12 cellular contexts compared by ENCODE assay signal in the genomic region with DNA sequence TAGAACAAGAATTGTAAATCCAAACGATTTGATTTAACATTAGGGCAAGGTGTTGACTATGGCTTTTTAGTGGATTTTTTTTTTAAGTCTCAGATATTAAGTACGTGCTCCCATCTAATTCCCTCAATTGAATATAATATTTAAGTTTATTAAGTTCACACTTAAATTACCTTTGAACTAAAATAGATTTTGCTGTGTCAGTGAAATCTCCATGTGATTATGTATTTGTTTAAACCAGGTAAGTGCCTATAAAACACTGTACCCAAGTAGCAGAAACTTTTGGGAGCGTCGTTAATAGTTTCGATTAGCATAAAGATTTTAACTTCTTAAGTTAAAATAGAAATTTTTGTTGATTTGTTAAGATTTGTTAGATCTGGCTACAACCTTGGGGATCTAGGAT. TPM values are rescaled to one million over a fixed set of nuclear protein-coding genes. Genes with fewer than 3 reads are reported as not detected.
A peak's percentile ranks its signal among the peaks of the same experiment; 100 is the strongest.
DNase-seq lines count a peak whose midpoint lies in the region; ATAC-seq and TF ChIP-seq lines count a peak whose summit lies in the region.
"Had no signal": no experiment of that assay in that cellular context is flagged by ENCODE, and none has a peak within 500 bp of the region (broad histone marks: within the 10 kb centered on the region; RNA-seq: fewer than 3 reads in every experiment).

No MANE protein-coding gene starts in this region.

- H3K9me3 ChIP-seq in left ventricle myocardium inferior (replicated peaks) (no peaks in the 10 kb centered on the region), heart right ventricle (no peaks in the 10 kb centered on the region), vagina (no peaks in the 10 kb centered on the region)
- H3K9me3 ChIP-seq: mucosa of descending colon had no signal

- no peak for TF ChIP-seq POLR2A in vagina (IDR thresholded peaks at IDR 0.05)

- ATAC-seq in heart right ventricle, result no peak
- ATAC-seq in activated naive CD8-positive, alpha-beta T cell treated with anti-CD3 and anti-CD28 coated beads, Interleukin-2, amount 50 U/mL, for 24 hours, result no peak
- ATAC-seq: mucosa of descending colon had no signal

- TF ChIP-seq CTCF in left ventricle myocardium inferior (IDR thresholded peaks at IDR 0.05; ENCODE audit: borderline replicate concordance), result no peak
- TF ChIP-seq CTCF in heart right ventricle (IDR thresholded peaks at IDR 0.05), result no peak
- TF ChIP-seq CTCF in mesothelial cell of epicardium (IDR thresholded peaks at IDR 0.05; ENCODE audit: unreplicated experiment), result no peak
- no peak for TF ChIP-seq CTCF in vagina (IDR thresholded peaks at IDR 0.05)

- H3K4me3 Mint-ChIP-seq in activated naive CD8-positive, alpha-beta T cell treated with anti-CD3 and anti-CD28 coated beads, Interleukin-2, amount 50 U/mL, for 24 hours, result peak overlapping the region; percentile 95
- peak overlapping the region; percentile 95 for H3K4me3 Mint-ChIP-seq in mesothelial cell of epicardium

- H3K27me3 Mint-ChIP-seq in activated naive CD8-positive, alpha-beta T cell treated with anti-CD3 and anti-CD28 coated beads, Interleukin-2, amount 50 U/mL, for 24 hours, result no peaks in the 10 kb centered on the region
- H3K27me3 Mint-ChIP-seq in mesothelial cell of epicardium (ENCODE audit: low read depth), result no peaks in the 10 kb centered on the region

- intact Hi-C loops in left ventricle myocardium inferior (cut with micrococcal nuclease) (no loop called here), heart right ventricle (cut with DNase I) (loop anchor here in 1 of 10 donors (5.0 kb wide), 1 partner anchor 34 kb away; a partner anchor contains a TSS), vagina (cut with DNase I) (loop anchor here (5.0 kb wide), 1 partner anchor 34 kb away; a partner anchor contains a TSS)

- H3K27ac ChIP-seq in left ventricle myocardium inferior (replicated peaks), result peak overlapping the region; percentile 12
- peak overlapping the region in 3 of 10 donors; percentile 92 to 93 (median 92) for H3K27ac ChIP-seq in heart right ventricle
- peak overlapping the region; percentile 88 for H3K27ac ChIP-seq in vagina

- DNase-seq in left ventricle myocardium inferior (no peak), heart right ventricle (no peak), mesothelial cell of epicardium (ENCODE audit: low spot score in 2 of 2, unreplicated experiment in 2 of 2) (no peak), vagina (ENCODE audit: extremely low spot score in 2 of 2) (no peak), SKM-1 (lab: John Stamatoyannopoulos, UW; ENCODE audit: unreplicated experiment) (no peak), HuH-7 (ENCODE audit: low spot score) (no peak), NAMALWA (ENCODE audit: low spot score) (no peak)
- no peak for DNase-seq in activated naive CD8-positive, alpha-beta T cell treated with anti-CD3 and anti-CD28 coated beads, Interleukin-2, amount 50 U/mL, for 24 hours
- DNase-seq: activated CD8-positive, alpha-beta memory T cell treated with anti-CD3 and anti-CD28 coated beads, Interleukin-2, amount 50 U/mL, for 4 hours; mucosa of descending colon; NCI-H1930; SIG-M5 had no signal

- 89 to 90% methylated on average over 5 of the region's 5 CpGs for WGBS in heart right ventricle, 2 donors

- no peak overlapping the region for H3K27ac Mint-ChIP-seq in activated naive CD8-positive, alpha-beta T cell treated with anti-CD3 and anti-CD28 coated beads, Interleukin-2, amount 50 U/mL, for 24 hours
- H3K27ac Mint-ChIP-seq in mesothelial cell of epicardium, result no peak overlapping the region

- peak overlapping the region; percentile 77 for H3K4me3 ChIP-seq in left ventricle myocardium inferior
- peak overlapping the region in 2 of 10 donors; percentile 73 to 82 for H3K4me3 ChIP-seq in heart right ventricle
- H3K4me3 ChIP-seq in vagina, result peak overlapping the region; percentile 73 to 74

- no peaks in the 10 kb centered on the region for H3K9me3 Mint-ChIP-seq in activated naive CD8-positive, alpha-beta T cell treated with anti-CD3 and anti-CD28 coated beads, Interleukin-2, amount 50 U/mL, for 24 hours
- no peaks in the 10 kb centered on the region for H3K9me3 Mint-ChIP-seq in mesothelial cell of epicardium

- H3K4me1 ChIP-seq in left ventricle myocardium inferior (peaks cover 32% of the 10 kb centered on the region), heart right ventricle (peaks cover 0 to 26% (median 21%) of the 10 kb centered on the region in 9 donors), vagina (peaks cover 24% of the 10 kb centered on the region)

- peaks cover 39% of the 10 kb centered on the region for H3K4me1 Mint-ChIP-seq in activated naive CD8-positive, alpha-beta T cell treated with anti-CD3 and anti-CD28 coated beads, Interleukin-2, amount 50 U/mL, for 24 hours
- H3K4me1 Mint-ChIP-seq in mesothelial cell of epicardium, result peaks cover 24% of the 10 kb centered on the region

- H3K27me3 ChIP-seq in left ventricle myocardium inferior (ENCODE audit: low read depth) (no peaks in the 10 kb centered on the region), heart right ventricle (no peaks in the 10 kb centered on the region), vagina (no peaks in the 10 kb centered on the region)

- H3K36me3 ChIP-seq in left ventricle myocardium inferior (peaks cover 26% of the 10 kb centered on the region), heart right ventricle (peaks cover 0 to 35% (median 6%) of the 10 kb centered on the region in 9 donors), vagina (peaks cover 0 to 14% of the 10 kb centered on the region in 2 donors)

- H3K36me3 Mint-ChIP-seq in activated naive CD8-positive, alpha-beta T cell treated with anti-CD3 and anti-CD28 coated beads, Interleukin-2, amount 50 U/mL, for 24 hours (ENCODE audit: low read depth), result peaks cover 27% of the 10 kb centered on the region
- peaks cover 17% of the 10 kb centered on the region for H3K36me3 Mint-ChIP-seq in mesothelial cell of epicardium

RNA-seq across cellular contexts. Expression of a gene that starts 1.6 kb away (rescaled TPM):
- total RNA-seq in left ventricle myocardium inferior (15.0 TPM), heart right ventricle (10 to 100 TPM; 10.5 to 22.3 (median 16.0) TPM), mesothelial cell of epicardium (22.6 to 26.6 TPM (median 23.8 TPM) in 3 replicates), vagina (15.0 TPM)
- polyA plus RNA-seq in heart right ventricle, result 10 to 100 TPM; 13.7 to 15.2 TPM

RNA-seq across cellular contexts. Expression of a gene that starts 33.5 kb away (rescaled TPM):
- 25.0 TPM for total RNA-seq in left ventricle myocardium inferior
- total RNA-seq in heart right ventricle, result 10 to 100 TPM; 26.3 to 41.7 (median 29.2) TPM
- polyA plus RNA-seq in heart right ventricle, result 10 to 100 TPM; 16.5 to 17.7 TPM
- 31.3 to 32.7 TPM (median 32.6 TPM) in 3 replicates for total RNA-seq in mesothelial cell of epicardium
- total RNA-seq in vagina, result 59.4 TPM

RNA-seq across cellular contexts. Expression of a gene that starts 45.2 kb away (rescaled TPM):
- total RNA-seq in left ventricle myocardium inferior (not detected), heart right ventricle (under 1 TPM in 1 of 10 donors, not detected in 9; 0.51 TPM), mesothelial cell of epicardium (not detected in 3 replicates), vagina (not detected)
- polyA plus RNA-seq in heart right ventricle, result not detected
- total RNA-seq: mucosa of descending colon had no signal
